ENCODE assay signal across 2 cellular contexts in the genomic region with DNA sequence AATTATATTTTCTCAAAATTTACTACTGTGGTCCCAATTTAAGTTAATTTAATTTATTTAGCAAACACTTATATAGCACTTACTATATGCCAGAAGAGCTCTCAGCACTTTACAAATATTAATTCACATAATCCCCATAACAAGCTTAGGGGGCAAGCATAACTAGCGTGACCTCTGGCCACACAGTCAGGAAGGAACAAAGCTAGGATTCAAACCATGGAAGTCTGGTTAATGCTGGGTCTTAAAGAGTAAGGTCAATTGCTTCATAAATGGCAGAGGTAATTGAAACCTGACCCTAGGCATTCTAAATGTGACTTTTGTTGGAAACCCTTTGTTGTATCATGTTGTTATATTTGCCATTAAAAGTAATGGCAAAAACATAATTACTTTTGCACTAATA.
"Had no signal": no experiment of that assay in that cellular context is flagged by ENCODE, and none has a peak within 500 bp of the region (broad histone marks: within the 10 kb centered on the region; RNA-seq: fewer than 3 reads in every experiment).

No MANE protein-coding gene starts in this region.

- H3K4me3 ChIP-seq: GM12878 had no signal

- DNase-seq: GDM1 had no signal
